8 cellular contexts compared by ENCODE assay signal in genomic region chr7:120272261-120272895, GRCh38. TPM values are rescaled to one million over a fixed set of nuclear protein-coding genes. Genes with fewer than 3 reads are reported as not detected.
DNase-seq lines count a peak whose midpoint lies in the region; ATAC-seq and TF ChIP-seq lines count a peak whose summit lies in the region.

No MANE protein-coding gene starts in this region.

- in situ Hi-C loops in HAP-1 (cut with MboI; ENCODE audit: low sequenced_read_pairs), result no loop called here

- H3K27ac Mint-ChIP-seq in activated CD8-positive, alpha-beta memory T cell treated with anti-CD3 and anti-CD28 coated beads, Interleukin-2, amount 10 ng/mL, durations not matched to agents 7 days and 5 days, result no peak overlapping the region
- no peak overlapping the region for H3K27ac Mint-ChIP-seq in natural killer cell

- H3K9me3 Mint-ChIP-seq in activated CD8-positive, alpha-beta memory T cell treated with anti-CD3 and anti-CD28 coated beads, Interleukin-2, amount 10 ng/mL, durations not matched to agents 7 days and 5 days (ENCODE audit: low read depth), result no peaks in the 10 kb centered on the region
- peaks cover 4 to 5% of the 10 kb centered on the region in 2 donors for H3K9me3 Mint-ChIP-seq in natural killer cell

- ATAC-seq in activated CD8-positive, alpha-beta memory T cell treated with anti-CD3 and anti-CD28 coated beads, Interleukin-2, amount 10 ng/mL, durations not matched to agents 7 days and 5 days, result no peak
- no peak for ATAC-seq in natural killer cell

- H3K36me3 ChIP-seq in HAP-1 (replicated peaks), result no peaks in the 10 kb centered on the region; the same call in 1 of the 2 replicates
- H3K36me3 ChIP-seq in mucosa of rectum (ENCODE audit: control insufficient read depth in 2 of 2, insufficient read depth in 2 of 2, low read length in 2 of 2), result no peaks in the 10 kb centered on the region

- H3K27me3 ChIP-seq in HAP-1 (ENCODE audit: low read depth) (no peaks in the 10 kb centered on the region), mucosa of rectum (ENCODE audit: control insufficient read depth in 2 of 2, insufficient read depth in 2 of 2, low read length in 2 of 2) (peaks cover 2 to 6% of the 10 kb centered on the region in 2 donors)

- peaks cover 5% of the 10 kb centered on the region for H3K4me1 Mint-ChIP-seq in activated CD8-positive, alpha-beta memory T cell treated with anti-CD3 and anti-CD28 coated beads, Interleukin-2, amount 10 ng/mL, durations not matched to agents 7 days and 5 days
- H3K4me1 Mint-ChIP-seq in natural killer cell, result no peaks in the 10 kb centered on the region

- H3K27me3 Mint-ChIP-seq in activated CD8-positive, alpha-beta memory T cell treated with anti-CD3 and anti-CD28 coated beads, Interleukin-2, amount 10 ng/mL, durations not matched to agents 7 days and 5 days, result peaks cover 24% of the 10 kb centered on the region
- peaks cover 0 to 4% of the 10 kb centered on the region in 2 donors for H3K27me3 Mint-ChIP-seq in natural killer cell (ENCODE audit: low read depth in 2 of 2)

- H3K4me3 Mint-ChIP-seq in activated CD8-positive, alpha-beta memory T cell treated with anti-CD3 and anti-CD28 coated beads, Interleukin-2, amount 10 ng/mL, durations not matched to agents 7 days and 5 days, result peak overlapping the region; percentile 58
- no peak overlapping the region for H3K4me3 Mint-ChIP-seq in natural killer cell

- CTCF ChIA-PET in activated CD8-positive, alpha-beta memory T cell treated with anti-CD3 and anti-CD28 coated beads, Interleukin-2, amount 10 ng/mL, durations not matched to agents 7 days and 5 days (lab: Charles Lee), result no interaction called here

- no peak overlapping the region for H3K9ac ChIP-seq in mucosa of rectum (ENCODE audit: low read depth in 1 of 2, low read length in 2 of 2)

- intact Hi-C loops in natural killer cell (cut with micrococcal nuclease), result no loop called here

- H3K4me1 ChIP-seq in HAP-1 (peaks cover 12% of the 10 kb centered on the region), mucosa of rectum (ENCODE audit: control insufficient read depth in 2 of 2, insufficient read depth in 2 of 2, low read length in 2 of 2) (no peaks in the 10 kb centered on the region)

- no peak for DNase-seq in activated CD8-positive, alpha-beta memory T cell treated with anti-CD3 and anti-CD28 coated beads, Interleukin-2, amount 10 ng/mL, durations not matched to agents 7 days and 5 days
- DNase-seq in activated CD8-positive, alpha-beta memory T cell treated with anti-CD3 and anti-CD28 coated beads for 24 hours, result no peak
- peak; percentile 54 to 68 for DNase-seq in HAP-1 (ENCODE audit: low spot score in 2 of 2)
- DNase-seq in LoVo (ENCODE audit: low spot score), result peak; percentile 41
- peak; percentile 67 for DNase-seq in RPMI8226
- peak; percentile 66 for DNase-seq in epithelial cell of esophagus (ENCODE audit: low read depth)
- DNase-seq in natural killer cell, result no peak

- no peaks in the 10 kb centered on the region for H3K36me3 Mint-ChIP-seq in activated CD8-positive, alpha-beta memory T cell treated with anti-CD3 and anti-CD28 coated beads, Interleukin-2, amount 10 ng/mL, durations not matched to agents 7 days and 5 days
- no peaks in the 10 kb centered on the region for H3K36me3 Mint-ChIP-seq in natural killer cell

- H3K4me3 ChIP-seq in HAP-1 (peak overlapping the region; percentile 46), epithelial cell of esophagus (ENCODE audit: low read length) (peak overlapping the region; percentile 55), mucosa of rectum (ENCODE audit: low read length in 2 of 2) (peak overlapping the region; percentile 24 to 43)

- no peak overlapping the region for H3K27ac ChIP-seq in mucosa of rectum (ENCODE audit: low read depth in 2 of 2, low read length in 2 of 2)

- peak; percentile 71 for TF ChIP-seq CTCF in epithelial cell of esophagus (IDR thresholded peaks at IDR 0.05; ENCODE audit: insufficient read depth, low read depth, low read length, missing control alignments)
- TF ChIP-seq CTCF in natural killer cell (IDR thresholded peaks at IDR 0.05), result no peak

- H3K9me3 ChIP-seq in HAP-1 (no peaks in the 10 kb centered on the region), mucosa of rectum (ENCODE audit: control insufficient read depth in 2 of 2, low read length in 2 of 2) (no peaks in the 10 kb centered on the region)

RNA-seq across cellular contexts. Expression of gene KCND2, which starts 0.6 kb away (rescaled TPM):
- total RNA-seq in activated CD8-positive, alpha-beta memory T cell treated with anti-CD3 and anti-CD28 coated beads, Interleukin-2, amount 10 ng/mL, durations not matched to agents 7 days and 5 days, result not detected
- not detected for total RNA-seq in natural killer cell

Comparison
In these comparisons a context has a peak if more than half of its experiments do, and no peak if none do; other contexts are left out.
1. DNase-seq: peak in HAP-1 (2 of 2), LoVo (single experiment), RPMI8226 (single experiment) and epithelial cell of esophagus (single experiment); none in activated CD8-positive, alpha-beta memory T cell treated with anti-CD3 and anti-CD28 coated beads, Interleukin-2, amount 10 ng/mL, durations not matched to agents 7 days and 5 days (single experiment), activated CD8-positive, alpha-beta memory T cell treated with anti-CD3 and anti-CD28 coated beads for 24 hours (single experiment) and natural killer cell (single experiment).
2. Peak in every context shown above with its lines, with median percentiles within 50 percentile points of each other: H3K4me3 ChIP-seq.